ENCODE assay signal across 15 cellular contexts in genomic region chr2:237324446-237325236, GRCh38.
DNase-seq lines count a peak whose midpoint lies in the region; ATAC-seq and TF ChIP-seq lines count a peak whose summit lies in the region.
"Had no signal": no experiment of that assay in that cellular context is flagged by ENCODE, and none has a peak within 500 bp of the region (broad histone marks: within the 10 kb centered on the region; RNA-seq: fewer than 3 reads in every experiment).

No MANE protein-coding gene starts in this region.

- H3K9me3 ChIP-seq in BE2C (no peaks in the 10 kb centered on the region), T-helper 17 cell (ENCODE audit: control insufficient read depth, low read length, poor library complexity, severe bottlenecking) (no peaks in the 10 kb centered on the region)

- no peak overlapping the region for H3K4me3 Mint-ChIP-seq in T-helper 17 cell
- H3K4me3 Mint-ChIP-seq: central memory CD8-positive, alpha-beta T cell had no signal

- no peak overlapping the region for H3K9ac ChIP-seq in rectal smooth muscle tissue (ENCODE audit: low read length)

- peaks cover 14% of the 10 kb centered on the region for H3K4me1 ChIP-seq in BE2C
- H3K4me1 ChIP-seq in rectal smooth muscle tissue (ENCODE audit: control insufficient read depth, insufficient read depth, low read length), result peaks cover 86% of the 10 kb centered on the region

- TF ChIP-seq CTCF in BE2C (IDR thresholded peaks at IDR 0.05; ENCODE audit: low read depth, low read length), result no peak

- peak overlapping the region; percentile 97 for H3K27ac ChIP-seq in rectal smooth muscle tissue (ENCODE audit: low read depth, low read length)

- H3K27me3 ChIP-seq in BE2C, result no peaks in the 10 kb centered on the region
- no peaks in the 10 kb centered on the region for H3K27me3 ChIP-seq in rectal smooth muscle tissue (ENCODE audit: control insufficient read depth, insufficient read depth, low read length)

- no peaks in the 10 kb centered on the region for H3K36me3 Mint-ChIP-seq in T-helper 17 cell (ENCODE audit: low read depth)

- peaks cover 2% of the 10 kb centered on the region for H3K4me1 Mint-ChIP-seq in T-helper 17 cell
- H3K4me1 Mint-ChIP-seq: central memory CD8-positive, alpha-beta T cell had no signal

- peak; percentile 74 for DNase-seq in BE2C
- peak; percentile 79 for DNase-seq in NCI-H2196 (lab: John Stamatoyannopoulos, UW; ENCODE audit: unreplicated experiment)
- DNase-seq in fibroblast of peridontal ligament (ENCODE audit: extremely low read depth), result peak; percentile 79
- DNase-seq in stimulated activated CD4-positive, alpha-beta T cell treated with anti-CD3 and anti-CD28 coated beads, Interleukin-4, amount 100 ng/mL, for 1 hour, result no peak
- DNase-seq in T-helper 17 cell, result no peak
- DNase-seq: C1 segment of cervical spinal cord; H7; head of caudate nucleus; KG1; NCI-H510A; stimulated activated CD4-positive, alpha-beta T cell treated with anti-CD3 and anti-CD28 coated beads, Interleukin-12 subunit alpha, Interleukin-12 subunit beta, amount 100 ng/mL, for 4 hours had no signal

- H3K27ac Mint-ChIP-seq in T-helper 17 cell, result no peak overlapping the region

- H3K4me3 ChIP-seq in BE2C (ENCODE audit: low read depth, low read length) (no peak overlapping the region), rectal smooth muscle tissue (ENCODE audit: low read length) (no peak overlapping the region)

- H3K36me3 ChIP-seq in BE2C (no peaks in the 10 kb centered on the region), rectal smooth muscle tissue (ENCODE audit: control insufficient read depth, insufficient read depth, low read length) (peaks cover 4% of the 10 kb centered on the region)

- H3K27me3 Mint-ChIP-seq in T-helper 17 cell, result peaks cover 18% of the 10 kb centered on the region

- no peak for ATAC-seq in HG03457 (IDR thresholded peaks at IDR 0.05; ENCODE audit: unreplicated experiment)
- ATAC-seq in GM19351 (IDR thresholded peaks at IDR 0.05; ENCODE audit: unreplicated experiment), result no peak
- ATAC-seq in T-helper 17 cell, result no peak

Comparison
In these comparisons a context has a peak if more than half of its experiments do, and no peak if none do; other contexts are left out.
1. DNase-seq: peak in BE2C (single experiment), NCI-H2196 (single experiment) and fibroblast of peridontal ligament (single experiment); none in stimulated activated CD4-positive, alpha-beta T cell treated with anti-CD3 and anti-CD28 coated beads, Interleukin-4, amount 100 ng/mL, for 1 hour (single experiment) and T-helper 17 cell (0 of 3).